ENCODE assay signal across 1 cellular context in the genomic region with DNA sequence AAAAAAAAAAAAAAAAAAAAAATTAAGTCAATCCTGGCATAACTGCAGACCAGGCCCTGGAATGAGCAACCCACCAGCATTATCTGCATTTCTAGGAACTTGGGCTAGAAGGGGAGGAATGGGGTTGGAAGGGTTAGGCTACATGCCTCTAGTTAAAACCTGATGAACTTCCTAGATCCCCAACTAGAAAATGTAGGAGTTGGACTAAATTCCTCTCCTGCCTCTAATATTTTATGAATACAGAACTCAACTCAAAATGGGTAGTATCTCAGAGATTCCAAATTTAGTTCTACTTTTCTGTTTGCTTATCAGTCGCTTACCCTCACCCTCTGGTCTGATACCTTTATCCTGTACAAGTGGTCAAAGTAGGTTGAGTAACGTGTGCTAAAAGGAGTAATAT. TPM values are rescaled to one million over a fixed set of nuclear protein-coding genes. Genes with fewer than 3 reads are reported as not detected.
"Had no signal": no experiment of that assay in that cellular context is flagged by ENCODE, and none has a peak within 500 bp of the region (broad histone marks: within the 10 kb centered on the region; RNA-seq: fewer than 3 reads in every experiment).

No MANE protein-coding gene starts in this region.

RNA-seq across cellular contexts. Expression of gene HEATR4, which starts 29.4 kb away (rescaled TPM):
- total RNA-seq: vagina had no signal
